ENCODE assay signal across 10 cellular contexts in genomic region chr2:227141301-227141700, GRCh38. TPM values are rescaled to one million over a fixed set of nuclear protein-coding genes. Genes with fewer than 3 reads are reported as not detected.
"Had no signal": no experiment of that assay in that cellular context is flagged by ENCODE, and none has a peak within 500 bp of the region (broad histone marks: within the 10 kb centered on the region; RNA-seq: fewer than 3 reads in every experiment).

No MANE protein-coding gene starts in this region.

- H2AFZ ChIP-seq: GM23248 had no signal

- H3K9me3 ChIP-seq: HAP-1 had no signal

- H3K4me3 ChIP-seq: GM23248, HAP-1 had no signal

- H3K27ac ChIP-seq: GM23248, HL-60 had no signal

- H3K36me3 ChIP-seq: HAP-1 had no signal

- DNase-seq: GM23248, GOT3, H7, HFFc6, KG1 had no signal

- H3K9ac ChIP-seq: GM23248 had no signal

- ATAC-seq: HCT116 had no signal

- H3K4me1 ChIP-seq: HAP-1 had no signal

RNA-seq across cellular contexts. Expression of gene COL4A3, which starts 23.1 kb away (rescaled TPM):
- total RNA-seq: H4, HFFc6, HT1080 had no signal
